ENCODE assay signal across 18 cellular contexts in genomic region chrX:48702716-48703115, GRCh38. TPM values are rescaled to one million over a fixed set of nuclear protein-coding genes. Genes with fewer than 3 reads are reported as not detected.
DNase-seq lines count a peak whose midpoint lies in the region; ATAC-seq and TF ChIP-seq lines count a peak whose summit lies in the region.
"Had no signal": no experiment of that assay in that cellular context is flagged by ENCODE, and none has a peak within 500 bp of the region (broad histone marks: within the 10 kb centered on the region; RNA-seq: fewer than 3 reads in every experiment).

No MANE protein-coding gene starts in this region.

- no peak for TF ChIP-seq CTCF in spleen (IDR thresholded peaks at IDR 0.05 in 8 of 11, conservative IDR thresholded peaks at IDR 0.05 in 3 of 11)

- H3K9me3 ChIP-seq in spleen: no peaks in the 10 kb centered on the region

- peak overlapping the region in 3 of 8 donors; percentile 7 to 50 (median 35) for H3K27ac ChIP-seq in spleen

- peaks cover 9 to 18% of the 10 kb centered on the region in 2 donors for H3K36me3 Mint-ChIP-seq in activated naive CD4-positive, alpha-beta T cell treated with anti-CD3 and anti-CD28 coated beads, Interleukin-2, amount 50 U/mL, for 72 hours
- peaks cover 25% of the 10 kb centered on the region for H3K36me3 Mint-ChIP-seq in activated T-helper 1 cell treated with anti-CD3 and anti-CD28 coated beads, Interleukin-12 subunit alpha, Interleukin-12 subunit beta, Interleukin-2, Interleukin-4 antibody, amounts not matched to agents 30 ng/mL and 10 ng/mL and 1 ng/mL, durations not matched to agents 14 hours and 24 hours and 36 hours (ENCODE audit: low read depth)

- no peaks in the 10 kb centered on the region for H3K27me3 Mint-ChIP-seq in activated T-helper 1 cell treated with anti-CD3 and anti-CD28 coated beads, Interleukin-12 subunit alpha, Interleukin-12 subunit beta, Interleukin-2, Interleukin-4 antibody, amounts not matched to agents 30 ng/mL and 10 ng/mL and 1 ng/mL, durations not matched to agents 14 hours and 24 hours and 36 hours (ENCODE audit: insufficient read depth)

- intact Hi-C loops in activated T-helper 1 cell treated with anti-CD3 and anti-CD28 coated beads, Interleukin-12 subunit alpha, Interleukin-12 subunit beta, Interleukin-2, Interleukin-4 antibody, amounts not matched to agents 30 ng/mL and 10 ng/mL and 1 ng/mL, durations not matched to agents 14 hours and 24 hours and 36 hours (cut with micrococcal nuclease): no loop called here
- intact Hi-C loops in spleen (cut with DNase I; ENCODE audit: low total_unique reads): no loop called here

- H3K4me3 Mint-ChIP-seq in activated T-helper 1 cell treated with anti-CD3 and anti-CD28 coated beads, Interleukin-12 subunit alpha, Interleukin-12 subunit beta, Interleukin-2, Interleukin-4 antibody, amounts not matched to agents 30 ng/mL and 10 ng/mL and 1 ng/mL, durations not matched to agents 14 hours and 24 hours and 36 hours: no peak overlapping the region

- H3K9me3 Mint-ChIP-seq in activated naive CD4-positive, alpha-beta T cell treated with anti-CD3 and anti-CD28 coated beads, Interleukin-2, amount 50 U/mL, for 72 hours: no peaks in the 10 kb centered on the region
- H3K9me3 Mint-ChIP-seq in activated T-helper 1 cell treated with anti-CD3 and anti-CD28 coated beads, Interleukin-12 subunit alpha, Interleukin-12 subunit beta, Interleukin-2, Interleukin-4 antibody, amounts not matched to agents 30 ng/mL and 10 ng/mL and 1 ng/mL, durations not matched to agents 14 hours and 24 hours and 36 hours: no peaks in the 10 kb centered on the region
- H3K9me3 Mint-ChIP-seq: CD8-positive, alpha-beta memory T cell had no signal

- H3K36me3 ChIP-seq in spleen: peaks cover 0 to 87% (median 14%) of the 10 kb centered on the region in 6 donors

- 75 to 89% (median 82%) methylated on average over 4 of the region's 4 CpGs for WGBS in spleen, 5 donors

- DNase-seq in activated naive CD4-positive, alpha-beta T cell treated with anti-CD3 and anti-CD28 coated beads, Interleukin-2, amount 50 U/mL, for 72 hours (ENCODE audit: low spot score in 2 of 2): no peak
- no peak for DNase-seq in activated naive CD4-positive, alpha-beta T cell (lab: John Stamatoyannopoulos, UW)
- DNase-seq in ELF-1 (ENCODE audit: low read depth, low spot score) (peak; percentile 33), spleen (peak; percentile 13), foreskin melanocyte (no peak)
- DNase-seq in activated T-helper 1 cell treated with anti-CD3 and anti-CD28 coated beads, Interleukin-12 subunit alpha, Interleukin-12 subunit beta, Interleukin-2, Interleukin-4 antibody, amounts not matched to agents 30 ng/mL and 10 ng/mL and 1 ng/mL, durations not matched to agents 14 hours and 24 hours and 36 hours (ENCODE audit: low spot score): no peak
- DNase-seq: CD8-positive, alpha-beta memory T cell; MV-4-11; NCI-H1436; NCI-H2081 treated with DMSO at 0.1 percent for 48 hours; NCI-H345; NCI-H526 treated with DMSO at 0.1 percent for 48 hours; RPMI8226 had no signal

- no peak for TF ChIP-seq POLR2A in spleen (IDR thresholded peaks at IDR 0.05)

- no peaks in the 10 kb centered on the region for H3K27me3 ChIP-seq in spleen (replicated peaks in 1 of 7)

- peak overlapping the region; percentile 70 to 86 for H3K27ac Mint-ChIP-seq in activated naive CD4-positive, alpha-beta T cell treated with anti-CD3 and anti-CD28 coated beads, Interleukin-2, amount 50 U/mL, for 72 hours
- H3K27ac Mint-ChIP-seq in activated T-helper 1 cell treated with anti-CD3 and anti-CD28 coated beads, Interleukin-12 subunit alpha, Interleukin-12 subunit beta, Interleukin-2, Interleukin-4 antibody, amounts not matched to agents 30 ng/mL and 10 ng/mL and 1 ng/mL, durations not matched to agents 14 hours and 24 hours and 36 hours: peak overlapping the region; percentile 40

- ATAC-seq in activated naive CD4-positive, alpha-beta T cell treated with anti-CD3 and anti-CD28 coated beads, Interleukin-2, amount 50 U/mL, for 72 hours: no peak
- ATAC-seq in GM18873 (IDR thresholded peaks at IDR 0.05; ENCODE audit: low FRiP score, unreplicated experiment): no peak

- H3K4me3 ChIP-seq in spleen: no peak overlapping the region

- peaks cover 0 to 20% (median 2%) of the 10 kb centered on the region in 6 donors for H3K4me1 ChIP-seq in spleen

- H3K4me1 Mint-ChIP-seq in activated T-helper 1 cell treated with anti-CD3 and anti-CD28 coated beads, Interleukin-12 subunit alpha, Interleukin-12 subunit beta, Interleukin-2, Interleukin-4 antibody, amounts not matched to agents 30 ng/mL and 10 ng/mL and 1 ng/mL, durations not matched to agents 14 hours and 24 hours and 36 hours (ENCODE audit: low read depth): peaks cover 26% of the 10 kb centered on the region

RNA-seq across cellular contexts. Expression of gene SUV39H1, which starts 6.2 kb away (rescaled TPM):
- 10 to 100 TPM; 31.5 to 36.4 TPM for total RNA-seq in activated naive CD4-positive, alpha-beta T cell treated with anti-CD3 and anti-CD28 coated beads, Interleukin-2, amount 50 U/mL, for 72 hours
- 27.5 and 27.7 TPM in 2 replicates for total RNA-seq in activated T-helper 1 cell treated with anti-CD3 and anti-CD28 coated beads, Interleukin-12 subunit alpha, Interleukin-12 subunit beta, Interleukin-2, Interleukin-4 antibody, amounts not matched to agents 30 ng/mL and 10 ng/mL and 1 ng/mL, durations not matched to agents 14 hours and 24 hours and 36 hours
- total RNA-seq in spleen: 1 to 10 TPM; 6.2 to 9.2 (median 7.4) TPM
- 1 to 10 TPM; 4.0 to 6.7 (median 4.9) TPM for polyA plus RNA-seq in spleen

RNA-seq across cellular contexts. Expression of gene WAS, which starts 19.1 kb away (rescaled TPM):
- total RNA-seq in activated naive CD4-positive, alpha-beta T cell treated with anti-CD3 and anti-CD28 coated beads, Interleukin-2, amount 50 U/mL, for 72 hours: 10 to 100 TPM; 88.9 to 93.0 TPM
- 106 and 122 TPM in 2 replicates for total RNA-seq in activated T-helper 1 cell treated with anti-CD3 and anti-CD28 coated beads, Interleukin-12 subunit alpha, Interleukin-12 subunit beta, Interleukin-2, Interleukin-4 antibody, amounts not matched to agents 30 ng/mL and 10 ng/mL and 1 ng/mL, durations not matched to agents 14 hours and 24 hours and 36 hours
- total RNA-seq in spleen: 100 to 1,000 TPM in 5 of 7 donors, 10 to 100 TPM in 2; 99.3 to 169 (median 107) TPM
- polyA plus RNA-seq in spleen: 10 to 100 TPM; 53.5 to 64.8 (median 56.2) TPM
- total RNA-seq: LHCN-M2 had no signal

RNA-seq across cellular contexts. Expression of gene GLOD5, which starts 58.8 kb away (rescaled TPM):
- not detected for total RNA-seq in activated naive CD4-positive, alpha-beta T cell treated with anti-CD3 and anti-CD28 coated beads, Interleukin-2, amount 50 U/mL, for 72 hours
- not detected in 2 replicates for total RNA-seq in activated T-helper 1 cell treated with anti-CD3 and anti-CD28 coated beads, Interleukin-12 subunit alpha, Interleukin-12 subunit beta, Interleukin-2, Interleukin-4 antibody, amounts not matched to agents 30 ng/mL and 10 ng/mL and 1 ng/mL, durations not matched to agents 14 hours and 24 hours and 36 hours
- not detected for total RNA-seq in spleen
- polyA plus RNA-seq in spleen: not detected
- total RNA-seq: CD8-positive, alpha-beta memory T cell; H1; LHCN-M2; OCI-LY7 had no signal
- polyA plus RNA-seq: BJ; CD8-positive, alpha-beta memory T cell had no signal

Comparison
In these comparisons a context has a peak if more than half of its experiments do, and no peak if none do; other contexts are left out.
1. DNase-seq: peak in ELF-1 (single experiment) and spleen (single experiment); none in activated naive CD4-positive, alpha-beta T cell treated with anti-CD3 and anti-CD28 coated beads, Interleukin-2, amount 50 U/mL, for 72 hours (0 of 2), activated naive CD4-positive, alpha-beta T cell (0 of 4), activated T-helper 1 cell treated with anti-CD3 and anti-CD28 coated beads, Interleukin-12 subunit alpha, Interleukin-12 subunit beta, Interleukin-2, Interleukin-4 antibody, amounts not matched to agents 30 ng/mL and 10 ng/mL and 1 ng/mL, durations not matched to agents 14 hours and 24 hours and 36 hours (single experiment) and foreskin melanocyte (single experiment).